Comparison of ENCODE assay signal across 25 cellular contexts in the genomic region with DNA sequence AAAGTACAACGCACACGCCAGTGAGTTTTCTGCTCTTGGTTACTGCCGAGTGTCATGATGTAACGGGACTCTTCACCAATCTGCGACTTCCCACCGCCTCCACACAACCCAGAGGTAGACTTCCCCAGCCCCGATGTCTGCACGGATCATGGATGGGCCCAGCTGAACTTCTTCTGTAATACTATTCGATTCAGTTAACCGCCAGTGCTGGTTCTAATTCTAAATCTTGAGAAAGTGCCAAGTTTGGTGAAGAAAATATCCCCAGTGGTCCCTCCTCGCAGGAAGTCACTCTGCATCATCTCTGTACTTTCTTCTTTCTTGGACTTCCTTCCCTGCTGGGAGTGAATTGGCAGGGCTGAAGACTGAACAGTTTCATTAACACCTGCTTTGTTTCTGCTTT.
"Had no signal": no experiment of that assay in that cellular context is flagged by ENCODE, and none has a peak within 500 bp of the region (broad histone marks: within the 10 kb centered on the region; RNA-seq: fewer than 3 reads in every experiment).

No MANE protein-coding gene starts in this region.

- ATAC-seq: HepG2, T-cell had no signal

- DNase-seq: IMR-90, Karpas-422, KG1, MG63, NCI-H1092, NCI-H1105 treated with DMSO at 0.1 percent for 48 hours, NCI-H1436, NCI-H187, NCI-H2029, NCI-H2081 treated with DMSO at 0.1 percent for 48 hours, NCI-H2171, NCI-H226, NCI-H446, NCI-H510A, NCI-H524 treated with DMSO at 0.1 percent for 48 hours, NCI-H69, NCI-H774, SHP77, SK-N-SH, SW 1271, T-cell had no signal

- H3K36me3 ChIP-seq: MG63 had no signal

- H3K27ac Mint-ChIP-seq: T-cell had no signal

- FAIRE-seq: HepG2, RCC 7860 had no signal

- H3K36me3 Mint-ChIP-seq: T-cell had no signal

- H3K9me3 ChIP-seq: MG63, SK-N-SH had no signal

- H3K9ac ChIP-seq: SK-N-SH had no signal

- H3K27me3 ChIP-seq: MG63 had no signal

- H3K4me1 Mint-ChIP-seq: T-cell had no signal

- H3K4me3 Mint-ChIP-seq: T-cell had no signal

- H3K27ac ChIP-seq: HL-60, RWPE1 had no signal

- H3K4me3 ChIP-seq: MG63 had no signal

- H3K4me2 ChIP-seq: SK-N-SH had no signal
